ENCODE assay signal across 22 cellular contexts in the genomic region with DNA sequence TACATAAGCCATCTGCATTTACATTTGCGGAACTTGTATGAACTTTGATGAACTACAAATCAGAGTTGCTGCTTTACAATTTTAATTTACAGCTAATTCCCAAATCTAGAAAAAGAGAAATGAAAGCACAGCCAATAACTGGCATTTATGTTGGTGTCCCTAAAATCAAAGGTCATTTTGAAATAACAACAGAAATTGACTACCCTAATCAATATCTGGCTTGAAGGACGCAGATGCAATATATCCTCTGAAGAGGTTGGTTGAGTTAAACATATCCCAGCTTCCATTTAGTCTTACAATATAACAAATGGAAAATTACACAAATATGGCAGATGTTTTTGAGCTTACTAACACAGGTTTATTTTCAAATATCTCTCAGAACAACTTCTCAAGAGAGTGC.
DNase-seq lines count a peak whose midpoint lies in the region; ATAC-seq, FAIRE-seq and TF ChIP-seq lines count a peak whose summit lies in the region.
"Had no signal": no experiment of that assay in that cellular context is flagged by ENCODE, and none has a peak within 500 bp of the region (broad histone marks: within the 10 kb centered on the region; RNA-seq: fewer than 3 reads in every experiment).

No MANE protein-coding gene starts in this region.

- H3K27me3 ChIP-seq in liver (ENCODE audit: control insufficient read depth in 4 of 4, insufficient read depth in 4 of 4, low read length in 3 of 4) (no peaks in the 10 kb centered on the region), HepG2 (ENCODE audit: control insufficient read depth in 1 of 2, insufficient read depth in 2 of 2, low read length in 2 of 2) (no peaks in the 10 kb centered on the region), SU-DHL-6 (ENCODE audit: low read length) (no peaks in the 10 kb centered on the region), right lobe of liver (no peaks in the 10 kb centered on the region), uterus (no peaks in the 10 kb centered on the region)
- H3K27me3 ChIP-seq: BLaER1 treated with 17β-estradiol and CSF1 and Interleukin-3, amounts not matched to agents 10 nM and 100 nM had no signal

- TF ChIP-seq RAD21 in liver (IDR thresholded peaks at IDR 0.05) (peak in 1 of 2 donors; percentile 17), HepG2 (CRISPR knock-in tag; IDR thresholded peaks at IDR 0.05) (no peak)

- BruUV-seq in HepG2 (replicated peaks; lab: Mats Ljungman, UMichigan), result no TSS peak

- CTCF ChIA-PET in HepG2 (lab: Yijun Ruan, JAX; ENCODE audit: low intra/inter-chr PET ratio, low total read pairs), result no interaction called here

- H3K9me3 ChIP-seq in liver (ENCODE audit: control insufficient read depth in 4 of 4, low read length in 3 of 4), result no peaks in the 10 kb centered on the region
- no peaks in the 10 kb centered on the region for H3K9me3 ChIP-seq in HepG2 (ENCODE audit: low read length)
- no peaks in the 10 kb centered on the region for H3K9me3 ChIP-seq in SU-DHL-6 (ENCODE audit: insufficient read depth, low read length)
- H3K9me3 ChIP-seq in right lobe of liver, result no peaks in the 10 kb centered on the region
- H3K9me3 ChIP-seq in uterus, result no peaks in the 10 kb centered on the region
- H3K9me3 ChIP-seq: A549; BLaER1 treated with 17β-estradiol and CSF1 and Interleukin-3, amounts not matched to agents 10 nM and 100 nM; Caco-2 had no signal

- 63% methylated on average over 2 of the region's 2 CpGs for WGBS in liver
- WGBS in HepG2 (ENCODE audit: low lambda C conversion rate), result 42% methylated on average over 2 of the region's 2 CpGs
- 47% methylated on average over 2 of the region's 2 CpGs for WGBS in right lobe of liver (ENCODE audit: insufficient coverage, low coverage, low lambda C conversion rate, missing lambda C conversion rate)

- no peaks in the 10 kb centered on the region for H3K9me2 ChIP-seq in SU-DHL-6 (replicated peaks; ENCODE audit: insufficient read depth, low read length)

- no peak overlapping the region for H3K4me2 ChIP-seq in HepG2 (ENCODE audit: low read depth, low read length)
- H3K4me2 ChIP-seq in SU-DHL-6 (ENCODE audit: low read depth, low read length, poor library complexity, severe bottlenecking), result no peak overlapping the region
- H3K4me2 ChIP-seq: A549; BLaER1 treated with 17β-estradiol and CSF1 and Interleukin-3, amounts not matched to agents 10 nM and 100 nM had no signal

- intact Hi-C loops in HepG2 (cut with micrococcal nuclease; ENCODE audit: unreplicated experiment), result no loop called here
- intact Hi-C loops in right lobe of liver (cut with DNase I), result no loop called here
- intact Hi-C loops in uterus (cut with DNase I; ENCODE audit: low total_unique reads), result no loop called here

- H3K79me2 ChIP-seq in HepG2 (ENCODE audit: insufficient read depth, low read length) (no peaks in the 10 kb centered on the region), SU-DHL-6 (ENCODE audit: insufficient read depth, low read length) (no peaks in the 10 kb centered on the region)

- no peak for FAIRE-seq in HepG2 (lab: Jason Lieb, UNC)
- FAIRE-seq: A549, D721Med, G401.6, GM12878, GM12892, GM18507 had no signal

- no peaks in the 10 kb centered on the region for H3F3A ChIP-seq in SU-DHL-6 (ENCODE audit: insufficient read depth)

- no peaks in the 10 kb centered on the region for H3K36me3 ChIP-seq in liver (ENCODE audit: control insufficient read depth in 4 of 4, insufficient read depth in 3 of 4, low read depth in 1 of 4, low read length in 3 of 4)
- no peaks in the 10 kb centered on the region for H3K36me3 ChIP-seq in HepG2 (replicated peaks in 1 of 2; ENCODE audit: control insufficient read depth in 1 of 2, insufficient read depth in 2 of 2, low read length in 2 of 2)
- no peaks in the 10 kb centered on the region for H3K36me3 ChIP-seq in SU-DHL-6 (ENCODE audit: low read length)
- H3K36me3 ChIP-seq in right lobe of liver, result no peaks in the 10 kb centered on the region
- no peaks in the 10 kb centered on the region for H3K36me3 ChIP-seq in uterus
- H3K36me3 ChIP-seq: BLaER1 treated with 17β-estradiol and CSF1 and Interleukin-3, amounts not matched to agents 10 nM and 100 nM had no signal

- TF ChIP-seq CTCF in liver (IDR thresholded peaks at IDR 0.05; ENCODE audit: low read depth, low read length, missing input control), result no peak
- no peak for TF ChIP-seq CTCF in HepG2 (CRISPR knock-in tag; IDR thresholded peaks at IDR 0.05)
- TF ChIP-seq CTCF in SU-DHL-6 (IDR thresholded peaks at IDR 0.05; ENCODE audit: insufficient read depth, low read length, poor library complexity, severe bottlenecking), result no peak
- no peak for TF ChIP-seq CTCF in right lobe of liver (IDR thresholded peaks at IDR 0.05)
- no peak for TF ChIP-seq CTCF in uterus (IDR thresholded peaks at IDR 0.05)
- no peak for TF ChIP-seq CTCF in GM10266 (IDR thresholded peaks at IDR 0.05; ENCODE audit: control insufficient read depth, insufficient read depth, low read depth, missing control alignments)

- POLR2A ChIA-PET in HepG2 (lab: Yijun Ruan, JAX), result no interaction called here

- in situ Hi-C loops in HepG2 (cut with HindIII; ENCODE audit: extremely low pct_ligation_motif_present, low pct_unique_long_range_greater_than_20kb), result no loop called here

- no peak for TF ChIP-seq EP300 in HepG2 (IDR thresholded peaks at IDR 0.05; ENCODE audit: low read depth in 2 of 2, low read length in 2 of 2)
- no peak for TF ChIP-seq EP300 in HepG2 (CRISPR knock-in tag; IDR thresholded peaks at IDR 0.05; ENCODE audit: borderline replicate concordance)

- no peak for ATAC-seq in HepG2
- ATAC-seq in right lobe of liver, result peak in 3 of 4 donors; percentile 34 to 76 (median 54)
- ATAC-seq: A549; CD8-positive, alpha-beta T cell; GM12878 had no signal

- TF ChIP-seq POLR2A in HepG2 (IDR thresholded peaks at IDR 0.05; ENCODE audit: insufficient read depth in 1 of 2, low read depth in 2 of 2, low read length in 2 of 2), result no peak
- no peak for TF ChIP-seq POLR2A in right lobe of liver (IDR thresholded peaks at IDR 0.05)
- no peak for TF ChIP-seq POLR2A in uterus (IDR thresholded peaks at IDR 0.05)

- H3K4me1 ChIP-seq in liver (ENCODE audit: control insufficient read depth in 4 of 4, insufficient read depth in 4 of 4, low read length in 3 of 4) (peaks cover 0 to 6% (median 2%) of the 10 kb centered on the region in 4 donors), HepG2 (ENCODE audit: insufficient read depth, low read length) (no peaks in the 10 kb centered on the region), right lobe of liver (peaks cover 0 to 7% (median 0%) of the 10 kb centered on the region in 4 donors), uterus (no peaks in the 10 kb centered on the region)
- H3K4me1 ChIP-seq: A549; BLaER1 treated with 17β-estradiol and CSF1 and Interleukin-3, amounts not matched to agents 10 nM and 100 nM; Caco-2 had no signal

- H3K9ac ChIP-seq in liver (ENCODE audit: low read depth in 1 of 2, low read length in 2 of 2), result no peak overlapping the region
- H3K9ac ChIP-seq in HepG2 (ENCODE audit: insufficient read depth, low read depth, low read length), result no peak overlapping the region
- H3K9ac ChIP-seq in SU-DHL-6 (ENCODE audit: low read length), result no peak overlapping the region
- H3K9ac ChIP-seq: BLaER1 treated with 17β-estradiol and CSF1 and Interleukin-3, amounts not matched to agents 10 nM and 100 nM had no signal

- H3K27ac ChIP-seq in liver (ENCODE audit: low read depth in 1 of 2, low read length in 2 of 2), result no peak overlapping the region
- no peak overlapping the region for H3K27ac ChIP-seq in HepG2 (ENCODE audit: extremely low read length, insufficient read depth, low read length)
- no peak overlapping the region for H3K27ac ChIP-seq in SU-DHL-6 (ENCODE audit: low read depth, low read length)
- no peak overlapping the region for H3K27ac ChIP-seq in right lobe of liver
- H3K27ac ChIP-seq in uterus, result no peak overlapping the region
- H3K27ac ChIP-seq: 22Rv1; A549; BLaER1 treated with 17β-estradiol and CSF1 and Interleukin-3, amounts not matched to agents 10 nM and 100 nM; C4-2B had no signal

- H3K4me3 ChIP-seq in liver (ENCODE audit: low read depth in 1 of 3, low read length in 3 of 3) (no peak overlapping the region), HepG2 (replicated peaks in 1 of 3; ENCODE audit: insufficient read depth in 1 of 3, low read depth in 2 of 3, low read length in 3 of 3) (no peak overlapping the region), SU-DHL-6 (ENCODE audit: insufficient read depth, low read length, poor library complexity, severe bottlenecking) (no peak overlapping the region), right lobe of liver (no peak overlapping the region), uterus (no peak overlapping the region)
- H3K4me3 ChIP-seq: A549; BLaER1 treated with 17β-estradiol and CSF1 and Interleukin-3, amounts not matched to agents 10 nM and 100 nM; GM12878 had no signal

- H2AFZ ChIP-seq in HepG2 (ENCODE audit: low read length) (no peak overlapping the region), SU-DHL-6 (ENCODE audit: low read depth, low read length, severe bottlenecking) (peak overlapping the region; percentile 9)

- H4K20me1 ChIP-seq in HepG2 (ENCODE audit: insufficient read depth, low read length), result no peaks in the 10 kb centered on the region
- H4K20me1 ChIP-seq in SU-DHL-6 (ENCODE audit: low read depth, low read length), result no peaks in the 10 kb centered on the region
- H4K20me1 ChIP-seq: BLaER1 treated with 17β-estradiol and CSF1 and Interleukin-3, amounts not matched to agents 10 nM and 100 nM had no signal

- DNase-seq in HepG2 (ENCODE audit: low spot score), result no peak
- DNase-seq in right lobe of liver, result no peak
- no peak for DNase-seq in uterus
- no peak for DNase-seq in GM10266 (ENCODE audit: extremely low spot score)
- DNase-seq: AML-193; Caco-2; Calu3; CD4-positive, alpha-beta T cell; CD8-positive, alpha-beta T cell; DMS79 treated with DMSO at 0.1 percent for 48 hours; GF-D8 had no signal

TF ChIP-seq in liver, 16 proteins besides CTCF, POLR2A, EP300 and RAD21 (continues in another document):
- TF ChIP-seq SP1 (IDR thresholded peaks at IDR 0.05) (peak; percentile 29), HNF4A (conservative IDR thresholded peaks at IDR 0.05) (peak; percentile 37 to 59), YY1 (IDR thresholded peaks at IDR 0.05) (peak; percentile 12), HNF4G (IDR thresholded peaks at IDR 0.05) (no peak), GABPA (IDR thresholded peaks at IDR 0.05 in 1 of 2, conservative IDR thresholded peaks at IDR 0.05 in 1 of 2) (no peak), TAF1 (conservative IDR thresholded peaks at IDR 0.05) (no peak), RXRA (IDR thresholded peaks at IDR 0.05) (peak in 1 of 2 donors; percentile 9)

TF ChIP-seq in HepG2, 621 proteins besides CTCF, POLR2A, EP300 and RAD21 (continues in another document):
- no peak for TF ChIP-seq ZNF124 (CRISPR knock-in tag; IDR thresholded peaks at IDR 0.05)
- TF ChIP-seq KLF9 (CRISPR knock-in tag; IDR thresholded peaks at IDR 0.05; ENCODE audit: low read depth), result no peak
- TF ChIP-seq DBP (CRISPR knock-in tag; IDR thresholded peaks at IDR 0.05; ENCODE audit: not compliant biosample characterization), result no peak
- no peak for TF ChIP-seq ASH2L (IDR thresholded peaks at IDR 0.05; ENCODE audit: insufficient read length, low read depth, low read length)
